Comparison of ENCODE assay signal across 15 cellular contexts in the genomic region with DNA sequence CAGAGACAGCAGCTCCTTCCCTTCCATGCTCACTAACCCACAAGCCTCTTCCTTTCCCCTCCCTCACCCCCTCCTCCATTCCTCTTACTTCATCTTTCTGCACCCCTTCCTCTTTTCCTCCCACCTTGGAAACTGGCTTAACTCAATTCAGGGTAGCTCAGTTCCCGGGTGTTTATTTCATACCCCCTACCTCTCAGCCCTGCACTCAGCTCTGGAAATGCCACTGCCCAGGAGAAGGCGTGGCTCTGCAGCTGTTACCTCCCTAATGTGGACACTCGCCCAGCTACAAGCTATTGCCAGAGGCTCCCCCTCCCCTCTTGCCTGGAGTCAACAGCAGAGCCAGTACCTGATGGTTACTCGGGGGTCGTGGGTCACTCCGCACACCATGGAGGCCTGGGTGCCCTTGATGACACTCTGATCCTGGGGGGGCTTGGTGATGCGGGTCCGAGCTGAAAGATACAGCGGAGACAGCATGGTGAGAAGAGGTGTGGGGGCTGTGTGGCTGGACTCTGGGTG.
DNase-seq lines count a peak whose midpoint lies in the region; ATAC-seq and TF ChIP-seq lines count a peak whose summit lies in the region.
"Had no signal": no experiment of that assay in that cellular context is flagged by ENCODE, and none has a peak within 500 bp of the region (broad histone marks: within the 10 kb centered on the region; RNA-seq: fewer than 3 reads in every experiment).

No MANE protein-coding gene starts in this region.

- peak; percentile 64 for DNase-seq in DMS 273 (lab: John Stamatoyannopoulos, UW; ENCODE audit: unreplicated experiment)
- DNase-seq in DMS 273 treated with DMSO at 0.1 percent for 48 hours (lab: John Stamatoyannopoulos, UW) = no peak
- no peak for DNase-seq in DND-41
- peak; percentile 18 for DNase-seq in NCI-H748 treated with DMSO at 0.1 percent for 48 hours (lab: John Stamatoyannopoulos, UW)
- DNase-seq in left colon = peak in 1 of 2 donors; percentile 14
- no peak for DNase-seq in esophagus muscularis mucosa (ENCODE audit: extremely low spot score)
- no peak for DNase-seq in HUDEP-2 (lab: John Stamatoyannopoulos, UW; ENCODE audit: unreplicated experiment in 76 of 76)
- DNase-seq in stimulated activated CD4-positive, alpha-beta T cell treated with anti-CD3 and anti-CD28 coated beads, Interleukin-4, amount 100 ng/mL, for 24 hours = no peak
- DNase-seq: cortex of kidney; nephron progenitor cell; stimulated activated CD4-positive, alpha-beta T cell treated with anti-CD3 and anti-CD28 coated beads, Interleukin-2, amount 100 ng/mL, for 48 hours had no signal

- H3K79me2 ChIP-seq in DND-41 (ENCODE audit: insufficient read depth, low read length) = no peaks in the 10 kb centered on the region

- H3K9ac ChIP-seq in DND-41 (ENCODE audit: low read depth, low read length) = peak overlapping the region; percentile 31; the same call in 1 of the 2 replicates
- H3K9ac ChIP-seq: GM23248 had no signal

- TF ChIP-seq EP300 in esophagus muscularis mucosa (IDR thresholded peaks at IDR 0.05) = no peak

- no peak for TF ChIP-seq POLR2A in esophagus muscularis mucosa (IDR thresholded peaks at IDR 0.05; ENCODE audit: low read depth)

- peak overlapping the region; percentile 60; the same call in 1 of the 2 replicates for H3K27ac ChIP-seq in DND-41 (ENCODE audit: low read length)
- H3K27ac ChIP-seq in esophagus muscularis mucosa (replicated peaks in 1 of 4) = no peak overlapping the region
- H3K27ac ChIP-seq: 22Rv1, C4-2B, gastroesophageal sphincter, GM23248 had no signal

- H3K4me3 ChIP-seq in DND-41 (ENCODE audit: low read depth in 1 of 2, low read length in 2 of 2) (no peak overlapping the region; a peak in 1 of 4 replicates), esophagus muscularis mucosa (no peak overlapping the region)
- H3K4me3 ChIP-seq: gastroesophageal sphincter, GM23248 had no signal

- ATAC-seq in DND-41 (ENCODE audit: insufficient read depth, low read depth) (no peak), left colon (peak; percentile 69)

- H3K27me3 ChIP-seq in DND-41 (ENCODE audit: insufficient read depth, low read length, poor library complexity) = no peaks in the 10 kb centered on the region
- H3K27me3 ChIP-seq in esophagus muscularis mucosa = peaks cover 0 to 22% (median 0%) of the 10 kb centered on the region in 4 donors

- 86% methylated on average over 8 of the region's 9 CpGs for WGBS in esophagus muscularis mucosa

- peaks cover 25% of the 10 kb centered on the region for H3K4me1 ChIP-seq in DND-41 (ENCODE audit: insufficient read depth, low read length)
- peaks cover 5 to 18% (median 15%) of the 10 kb centered on the region in 4 donors for H3K4me1 ChIP-seq in esophagus muscularis mucosa

- no peak for TF ChIP-seq CTCF in DND-41 (IDR thresholded peaks at IDR 0.05; ENCODE audit: borderline replicate concordance, extremely low read depth, low read length, poor library complexity, severe bottlenecking)
- no peak for TF ChIP-seq CTCF in esophagus muscularis mucosa (IDR thresholded peaks at IDR 0.05)

- H3K36me3 ChIP-seq in DND-41 (ENCODE audit: insufficient read depth, low read length) (no peaks in the 10 kb centered on the region; the same call in 1 of the 2 replicates), esophagus muscularis mucosa (no peaks in the 10 kb centered on the region)
- H3K36me3 ChIP-seq: gastroesophageal sphincter had no signal

- no peaks in the 10 kb centered on the region for H4K20me1 ChIP-seq in DND-41 (ENCODE audit: insufficient read depth, low read length)

- intact Hi-C loops in left colon (cut with DNase I, micrococcal nuclease) (loop anchor here in 1 of 2 donors (5.0 kb wide), 1 partner anchor 747 kb away; no protein-coding TSS in a partner anchor), esophagus muscularis mucosa (cut with DNase I) (loop anchor here (5.0 kb wide), 1 partner anchor 282 kb away; no protein-coding TSS in a partner anchor)

- no peak overlapping the region for H3K4me2 ChIP-seq in DND-41 (ENCODE audit: insufficient read depth, low read length)

- 0 out of 2 replicates have a peak overlapping the region, but pooled peaks have one; percentile 80 for H2AFZ ChIP-seq in DND-41 (ENCODE audit: low read depth, low read length)

- H3K9me3 ChIP-seq in DND-41 (ENCODE audit: insufficient read depth, low read length, severe bottlenecking) (no peaks in the 10 kb centered on the region), esophagus muscularis mucosa (no peaks in the 10 kb centered on the region)
- H3K9me3 ChIP-seq: gastroesophageal sphincter had no signal

Comparison
In these comparisons a context has a peak if more than half of its experiments do, and no peak if none do; other contexts are left out.
1. DNase-seq: peak in DMS 273 (single experiment) and NCI-H748 treated with DMSO at 0.1 percent for 48 hours (single experiment); none in DMS 273 treated with DMSO at 0.1 percent for 48 hours (single experiment), DND-41 (single experiment), esophagus muscularis mucosa (single experiment), HUDEP-2 (0 of 76) and stimulated activated CD4-positive, alpha-beta T cell treated with anti-CD3 and anti-CD28 coated beads, Interleukin-4, amount 100 ng/mL, for 24 hours (single experiment).